In the genomic region with DNA sequence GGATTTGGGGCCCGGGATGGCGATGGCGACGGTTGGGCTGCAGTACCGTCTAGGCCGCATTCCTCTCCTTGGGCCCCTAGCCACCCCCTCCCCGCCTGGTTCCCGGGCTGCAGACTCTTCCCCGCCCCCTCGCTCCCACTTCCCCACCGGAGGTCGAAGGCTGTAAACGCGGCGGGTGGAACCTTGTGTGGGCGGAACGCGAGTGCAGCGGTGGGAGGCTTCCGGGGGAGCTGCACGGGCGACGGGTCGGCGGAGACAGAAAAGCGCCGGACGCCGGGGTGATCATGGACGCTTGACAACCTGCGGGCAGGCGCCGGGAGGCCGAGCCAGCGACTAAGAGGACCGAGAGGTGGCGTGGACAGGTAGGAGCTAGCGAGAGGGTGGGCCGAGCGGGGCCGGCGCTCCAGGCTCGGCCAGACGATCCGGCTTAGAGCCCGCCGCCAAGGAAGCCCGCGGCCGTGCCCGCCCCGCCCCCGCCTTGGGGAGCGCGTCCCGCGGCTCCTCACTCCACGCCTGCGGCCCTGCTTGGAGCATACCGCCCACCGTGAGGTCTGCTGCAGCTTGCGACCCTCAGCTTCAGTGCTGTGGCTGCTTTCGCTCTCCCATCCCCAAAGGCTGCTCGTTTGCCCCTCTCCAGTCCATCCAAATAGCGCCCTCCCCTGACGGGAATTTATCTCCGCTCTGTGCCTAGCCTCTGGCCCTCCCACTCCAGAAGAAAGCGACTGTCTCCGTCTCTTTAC, we compare ENCODE assay signal across 1 cellular context.
TF ChIP-seq lines count a peak whose summit lies in the region.

A gene (plus strand): TSS at position 269 of the 740 bp plus-strand sequence. CDS start 2,126 bp downstream, outside the sequence.

TF ChIP-seq in HepG2, 621 proteins besides CTCF, POLR2A, EP300 and RAD21 (continued from another document and continues in another):
- TF ChIP-seq, protein P1, sequence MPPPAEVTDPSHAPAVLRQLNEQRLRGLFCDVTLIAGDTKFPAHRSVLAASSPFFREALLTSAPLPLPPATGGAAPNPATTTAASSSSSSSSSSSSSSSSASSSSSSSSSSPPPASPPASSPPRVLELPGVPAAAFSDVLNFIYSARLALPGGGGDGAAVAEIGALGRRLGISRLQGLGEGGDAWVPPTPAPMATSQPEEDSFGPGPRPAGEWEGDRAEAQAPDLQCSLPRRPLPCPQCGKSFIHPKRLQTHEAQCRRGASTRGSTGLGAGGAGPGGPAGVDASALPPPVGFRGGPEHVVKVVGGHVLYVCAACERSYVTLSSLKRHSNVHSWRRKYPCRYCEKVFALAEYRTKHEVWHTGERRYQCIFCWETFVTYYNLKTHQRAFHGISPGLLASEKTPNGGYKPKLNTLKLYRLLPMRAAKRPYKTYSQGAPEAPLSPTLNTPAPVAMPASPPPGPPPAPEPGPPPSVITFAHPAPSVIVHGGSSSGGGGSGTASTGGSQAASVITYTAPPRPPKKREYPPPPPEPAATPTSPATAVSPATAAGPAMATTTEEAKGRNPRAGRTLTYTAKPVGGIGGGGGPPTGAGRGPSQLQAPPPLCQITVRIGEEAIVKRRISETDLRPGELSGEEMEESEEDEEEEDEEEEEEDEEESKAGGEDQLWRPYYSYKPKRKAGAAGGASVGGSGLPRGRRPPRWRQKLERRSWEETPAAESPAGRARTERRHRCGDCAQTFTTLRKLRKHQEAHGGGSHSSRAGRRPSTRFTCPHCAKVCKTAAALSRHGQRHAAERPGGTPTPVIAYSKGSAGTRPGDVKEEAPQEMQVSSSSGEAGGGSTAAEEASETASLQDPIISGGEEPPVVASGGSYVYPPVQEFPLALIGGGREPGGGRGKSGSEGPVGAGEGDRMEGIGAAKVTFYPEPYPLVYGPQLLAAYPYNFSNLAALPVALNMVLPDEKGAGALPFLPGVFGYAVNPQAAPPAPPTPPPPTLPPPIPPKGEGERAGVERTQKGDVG (CRISPR knock-in tag; IDR thresholded peaks at IDR 0.05; ENCODE audit: borderline replicate concordance) = peak; percentile 97; the same call in 1 of the 2 replicates
- TF ChIP-seq ARHGAP35 (CRISPR knock-in tag; IDR thresholded peaks at IDR 0.05; ENCODE audit: borderline replicate concordance) = peak; percentile 96
- peak; percentile 98 for TF ChIP-seq SRSF1 (optimal IDR thresholded peaks at IDR 0.05; ENCODE audit: low read depth, low read length)
- peak; percentile 85; the same call in 1 of the 2 replicates for TF ChIP-seq ZNF251 (CRISPR knock-in tag; IDR thresholded peaks at IDR 0.05)
- TF ChIP-seq, protein P2, sequence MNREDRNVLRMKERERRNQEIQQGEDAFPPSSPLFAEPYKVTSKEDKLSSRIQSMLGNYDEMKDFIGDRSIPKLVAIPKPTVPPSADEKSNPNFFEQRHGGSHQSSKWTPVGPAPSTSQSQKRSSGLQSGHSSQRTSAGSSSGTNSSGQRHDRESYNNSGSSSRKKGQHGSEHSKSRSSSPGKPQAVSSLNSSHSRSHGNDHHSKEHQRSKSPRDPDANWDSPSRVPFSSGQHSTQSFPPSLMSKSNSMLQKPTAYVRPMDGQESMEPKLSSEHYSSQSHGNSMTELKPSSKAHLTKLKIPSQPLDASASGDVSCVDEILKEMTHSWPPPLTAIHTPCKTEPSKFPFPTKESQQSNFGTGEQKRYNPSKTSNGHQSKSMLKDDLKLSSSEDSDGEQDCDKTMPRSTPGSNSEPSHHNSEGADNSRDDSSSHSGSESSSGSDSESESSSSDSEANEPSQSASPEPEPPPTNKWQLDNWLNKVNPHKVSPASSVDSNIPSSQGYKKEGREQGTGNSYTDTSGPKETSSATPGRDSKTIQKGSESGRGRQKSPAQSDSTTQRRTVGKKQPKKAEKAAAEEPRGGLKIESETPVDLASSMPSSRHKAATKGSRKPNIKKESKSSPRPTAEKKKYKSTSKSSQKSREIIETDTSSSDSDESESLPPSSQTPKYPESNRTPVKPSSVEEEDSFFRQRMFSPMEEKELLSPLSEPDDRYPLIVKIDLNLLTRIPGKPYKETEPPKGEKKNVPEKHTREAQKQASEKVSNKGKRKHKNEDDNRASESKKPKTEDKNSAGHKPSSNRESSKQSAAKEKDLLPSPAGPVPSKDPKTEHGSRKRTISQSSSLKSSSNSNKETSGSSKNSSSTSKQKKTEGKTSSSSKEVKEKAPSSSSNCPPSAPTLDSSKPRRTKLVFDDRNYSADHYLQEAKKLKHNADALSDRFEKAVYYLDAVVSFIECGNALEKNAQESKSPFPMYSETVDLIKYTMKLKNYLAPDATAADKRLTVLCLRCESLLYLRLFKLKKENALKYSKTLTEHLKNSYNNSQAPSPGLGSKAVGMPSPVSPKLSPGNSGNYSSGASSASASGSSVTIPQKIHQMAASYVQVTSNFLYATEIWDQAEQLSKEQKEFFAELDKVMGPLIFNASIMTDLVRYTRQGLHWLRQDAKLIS (CRISPR knock-in tag; IDR thresholded peaks at IDR 0.05) = no peak
- TF ChIP-seq ZNF557 (CRISPR knock-in tag; IDR thresholded peaks at IDR 0.05) = peak; percentile 81; the same call in 1 of the 2 replicates
- peak; percentile 96; the same call in 1 of the 2 replicates for TF ChIP-seq ZNF550 (CRISPR knock-in tag; IDR thresholded peaks at IDR 0.05; ENCODE audit: borderline replicate concordance)
- TF ChIP-seq, protein P3, sequence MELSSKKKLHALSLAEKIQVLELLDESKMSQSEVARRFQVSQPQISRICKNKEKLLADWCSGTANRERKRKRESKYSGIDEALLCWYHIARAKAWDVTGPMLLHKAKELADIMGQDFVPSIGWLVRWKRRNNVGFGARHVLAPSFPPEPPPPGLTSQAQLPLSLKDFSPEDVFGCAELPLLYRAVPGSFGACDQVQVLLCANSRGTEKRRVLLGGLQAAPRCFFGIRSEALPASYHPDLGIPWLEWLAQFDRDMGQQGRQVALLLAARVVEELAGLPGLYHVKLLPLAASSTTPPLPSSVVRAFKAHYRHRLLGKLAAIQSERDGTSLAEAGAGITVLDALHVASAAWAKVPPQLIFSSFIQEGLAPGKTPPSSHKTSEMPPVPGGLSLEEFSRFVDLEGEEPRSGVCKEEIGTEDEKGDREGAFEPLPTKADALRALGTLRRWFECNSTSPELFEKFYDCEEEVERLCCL (CRISPR knock-in tag; IDR thresholded peaks at IDR 0.05; ENCODE audit: borderline replicate concordance) = 0 out of 2 replicates have a peak, but pooled peaks have one; percentile 62
- TF ChIP-seq PHF8 (CRISPR knock-in tag; IDR thresholded peaks at IDR 0.05) = peak; percentile 96
- no peak for TF ChIP-seq RORA (CRISPR knock-in tag; IDR thresholded peaks at IDR 0.05)
- TF ChIP-seq JUND (CRISPR knock-in tag; IDR thresholded peaks at IDR 0.05) = peak; percentile 77
- TF ChIP-seq CBX2 (IDR thresholded peaks at IDR 0.05; ENCODE audit: low read depth, low read length) = no peak; the same call in 1 of the 2 replicates
- TF ChIP-seq CBX2 (CRISPR knock-in tag; IDR thresholded peaks at IDR 0.05; ENCODE audit: low read depth) = no peak; the same call in 1 of the 2 replicates
- peak; percentile 68; the same call in 1 of the 2 replicates for TF ChIP-seq KLF13 (CRISPR knock-in tag; IDR thresholded peaks at IDR 0.05)
- TF ChIP-seq ELF3 (CRISPR knock-in tag; IDR thresholded peaks at IDR 0.05) = peak; percentile 82; the same call in 1 of the 2 replicates
- TF ChIP-seq, protein P4, sequence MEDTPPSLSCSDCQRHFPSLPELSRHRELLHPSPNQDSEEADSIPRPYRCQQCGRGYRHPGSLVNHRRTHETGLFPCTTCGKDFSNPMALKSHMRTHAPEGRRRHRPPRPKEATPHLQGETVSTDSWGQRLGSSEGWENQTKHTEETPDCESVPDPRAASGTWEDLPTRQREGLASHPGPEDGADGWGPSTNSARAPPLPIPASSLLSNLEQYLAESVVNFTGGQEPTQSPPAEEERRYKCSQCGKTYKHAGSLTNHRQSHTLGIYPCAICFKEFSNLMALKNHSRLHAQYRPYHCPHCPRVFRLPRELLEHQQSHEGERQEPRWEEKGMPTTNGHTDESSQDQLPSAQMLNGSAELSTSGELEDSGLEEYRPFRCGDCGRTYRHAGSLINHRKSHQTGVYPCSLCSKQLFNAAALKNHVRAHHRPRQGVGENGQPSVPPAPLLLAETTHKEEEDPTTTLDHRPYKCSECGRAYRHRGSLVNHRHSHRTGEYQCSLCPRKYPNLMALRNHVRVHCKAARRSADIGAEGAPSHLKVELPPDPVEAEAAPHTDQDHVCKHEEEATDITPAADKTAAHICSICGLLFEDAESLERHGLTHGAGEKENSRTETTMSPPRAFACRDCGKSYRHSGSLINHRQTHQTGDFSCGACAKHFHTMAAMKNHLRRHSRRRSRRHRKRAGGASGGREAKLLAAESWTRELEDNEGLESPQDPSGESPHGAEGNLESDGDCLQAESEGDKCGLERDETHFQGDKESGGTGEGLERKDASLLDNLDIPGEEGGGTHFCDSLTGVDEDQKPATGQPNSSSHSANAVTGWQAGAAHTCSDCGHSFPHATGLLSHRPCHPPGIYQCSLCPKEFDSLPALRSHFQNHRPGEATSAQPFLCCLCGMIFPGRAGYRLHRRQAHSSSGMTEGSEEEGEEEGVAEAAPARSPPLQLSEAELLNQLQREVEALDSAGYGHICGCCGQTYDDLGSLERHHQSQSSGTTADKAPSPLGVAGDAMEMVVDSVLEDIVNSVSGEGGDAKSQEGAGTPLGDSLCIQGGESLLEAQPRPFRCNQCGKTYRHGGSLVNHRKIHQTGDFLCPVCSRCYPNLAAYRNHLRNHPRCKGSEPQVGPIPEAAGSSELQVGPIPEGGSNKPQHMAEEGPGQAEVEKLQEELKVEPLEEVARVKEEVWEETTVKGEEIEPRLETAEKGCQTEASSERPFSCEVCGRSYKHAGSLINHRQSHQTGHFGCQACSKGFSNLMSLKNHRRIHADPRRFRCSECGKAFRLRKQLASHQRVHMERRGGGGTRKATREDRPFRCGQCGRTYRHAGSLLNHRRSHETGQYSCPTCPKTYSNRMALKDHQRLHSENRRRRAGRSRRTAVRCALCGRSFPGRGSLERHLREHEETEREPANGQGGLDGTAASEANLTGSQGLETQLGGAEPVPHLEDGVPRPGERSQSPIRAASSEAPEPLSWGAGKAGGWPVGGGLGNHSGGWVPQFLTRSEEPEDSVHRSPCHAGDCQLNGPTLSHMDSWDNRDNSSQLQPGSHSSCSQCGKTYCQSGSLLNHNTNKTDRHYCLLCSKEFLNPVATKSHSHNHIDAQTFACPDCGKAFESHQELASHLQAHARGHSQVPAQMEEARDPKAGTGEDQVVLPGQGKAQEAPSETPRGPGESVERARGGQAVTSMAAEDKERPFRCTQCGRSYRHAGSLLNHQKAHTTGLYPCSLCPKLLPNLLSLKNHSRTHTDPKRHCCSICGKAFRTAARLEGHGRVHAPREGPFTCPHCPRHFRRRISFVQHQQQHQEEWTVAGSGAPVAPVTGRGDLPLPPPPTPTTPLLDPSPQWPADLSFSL (CRISPR knock-in tag; IDR thresholded peaks at IDR 0.05) = no peak
- peak; percentile 97 for TF ChIP-seq BHLHE40 (IDR thresholded peaks at IDR 0.05; ENCODE audit: low read length)
- no peak for TF ChIP-seq HOXA7 (CRISPR knock-in tag; IDR thresholded peaks at IDR 0.05)
- TF ChIP-seq RBAK (CRISPR knock-in tag; IDR thresholded peaks at IDR 0.05) = no peak
- TF ChIP-seq, protein P5, sequence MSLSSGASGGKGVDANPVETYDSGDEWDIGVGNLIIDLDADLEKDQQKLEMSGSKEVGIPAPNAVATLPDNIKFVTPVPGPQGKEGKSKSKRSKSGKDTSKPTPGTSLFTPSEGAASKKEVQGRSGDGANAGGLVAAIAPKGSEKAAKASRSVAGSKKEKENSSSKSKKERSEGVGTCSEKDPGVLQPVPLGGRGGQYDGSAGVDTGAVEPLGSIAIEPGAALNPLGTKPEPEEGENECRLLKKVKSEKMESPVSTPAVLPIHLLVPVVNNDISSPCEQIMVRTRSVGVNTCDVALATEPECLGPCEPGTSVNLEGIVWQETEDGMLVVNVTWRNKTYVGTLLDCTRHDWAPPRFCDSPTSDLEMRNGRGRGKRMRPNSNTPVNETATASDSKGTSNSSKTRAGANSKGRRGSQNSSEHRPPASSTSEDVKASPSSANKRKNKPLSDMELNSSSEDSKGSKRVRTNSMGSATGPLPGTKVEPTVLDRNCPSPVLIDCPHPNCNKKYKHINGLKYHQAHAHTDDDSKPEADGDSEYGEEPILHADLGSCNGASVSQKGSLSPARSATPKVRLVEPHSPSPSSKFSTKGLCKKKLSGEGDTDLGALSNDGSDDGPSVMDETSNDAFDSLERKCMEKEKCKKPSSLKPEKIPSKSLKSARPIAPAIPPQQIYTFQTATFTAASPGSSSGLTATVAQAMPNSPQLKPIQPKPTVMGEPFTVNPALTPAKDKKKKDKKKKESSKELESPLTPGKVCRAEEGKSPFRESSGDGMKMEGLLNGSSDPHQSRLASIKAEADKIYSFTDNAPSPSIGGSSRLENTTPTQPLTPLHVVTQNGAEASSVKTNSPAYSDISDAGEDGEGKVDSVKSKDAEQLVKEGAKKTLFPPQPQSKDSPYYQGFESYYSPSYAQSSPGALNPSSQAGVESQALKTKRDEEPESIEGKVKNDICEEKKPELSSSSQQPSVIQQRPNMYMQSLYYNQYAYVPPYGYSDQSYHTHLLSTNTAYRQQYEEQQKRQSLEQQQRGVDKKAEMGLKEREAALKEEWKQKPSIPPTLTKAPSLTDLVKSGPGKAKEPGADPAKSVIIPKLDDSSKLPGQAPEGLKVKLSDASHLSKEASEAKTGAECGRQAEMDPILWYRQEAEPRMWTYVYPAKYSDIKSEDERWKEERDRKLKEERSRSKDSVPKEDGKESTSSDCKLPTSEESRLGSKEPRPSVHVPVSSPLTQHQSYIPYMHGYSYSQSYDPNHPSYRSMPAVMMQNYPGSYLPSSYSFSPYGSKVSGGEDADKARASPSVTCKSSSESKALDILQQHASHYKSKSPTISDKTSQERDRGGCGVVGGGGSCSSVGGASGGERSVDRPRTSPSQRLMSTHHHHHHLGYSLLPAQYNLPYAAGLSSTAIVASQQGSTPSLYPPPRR (CRISPR knock-in tag; IDR thresholded peaks at IDR 0.05; ENCODE audit: borderline replicate concordance) = peak; percentile 84
- TF ChIP-seq, protein P6, sequence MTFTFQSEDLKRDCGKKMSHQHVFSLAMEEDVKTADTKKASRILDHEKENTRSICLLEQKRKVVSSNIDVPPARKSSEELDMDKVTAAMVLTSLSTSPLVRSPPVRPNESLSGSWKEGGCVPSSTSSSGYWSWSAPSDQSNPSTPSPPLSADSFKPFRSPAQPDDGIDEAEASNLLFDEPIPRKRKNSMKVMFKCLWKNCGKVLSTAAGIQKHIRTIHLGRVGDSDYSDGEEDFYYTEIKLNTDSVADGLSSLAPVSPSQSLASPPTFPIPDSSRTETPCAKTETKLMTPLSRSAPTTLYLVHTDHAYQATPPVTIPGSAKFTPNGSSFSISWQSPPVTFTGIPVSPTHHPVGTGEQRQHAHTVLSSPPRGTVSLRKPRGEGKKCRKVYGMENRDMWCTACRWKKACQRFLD (CRISPR knock-in tag; IDR thresholded peaks at IDR 0.05; ENCODE audit: borderline replicate concordance) = peak; percentile 97
- peak; percentile 91 for TF ChIP-seq ZBTB20 (CRISPR knock-in tag; IDR thresholded peaks at IDR 0.05; ENCODE audit: borderline replicate concordance, low read depth)
- TF ChIP-seq, protein P7, sequence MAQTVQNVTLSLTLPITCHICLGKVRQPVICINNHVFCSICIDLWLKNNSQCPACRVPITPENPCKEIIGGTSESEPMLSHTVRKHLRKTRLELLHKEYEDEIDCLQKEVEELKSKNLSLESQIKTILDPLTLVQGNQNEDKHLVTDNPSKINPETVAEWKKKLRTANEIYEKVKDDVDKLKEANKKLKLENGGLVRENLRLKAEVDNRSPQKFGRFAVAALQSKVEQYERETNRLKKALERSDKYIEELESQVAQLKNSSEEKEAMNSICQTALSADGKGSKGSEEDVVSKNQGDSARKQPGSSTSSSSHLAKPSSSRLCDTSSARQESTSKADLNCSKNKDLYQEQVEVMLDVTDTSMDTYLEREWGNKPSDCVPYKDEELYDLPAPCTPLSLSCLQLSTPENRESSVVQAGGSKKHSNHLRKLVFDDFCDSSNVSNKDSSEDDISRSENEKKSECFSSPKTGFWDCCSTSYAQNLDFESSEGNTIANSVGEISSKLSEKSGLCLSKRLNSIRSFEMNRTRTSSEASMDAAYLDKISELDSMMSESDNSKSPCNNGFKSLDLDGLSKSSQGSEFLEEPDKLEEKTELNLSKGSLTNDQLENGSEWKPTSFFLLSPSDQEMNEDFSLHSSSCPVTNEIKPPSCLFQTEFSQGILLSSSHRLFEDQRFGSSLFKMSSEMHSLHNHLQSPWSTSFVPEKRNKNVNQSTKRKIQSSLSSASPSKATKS (CRISPR knock-in tag; IDR thresholded peaks at IDR 0.05) = no peak; the same call in 1 of the 2 replicates
- TF ChIP-seq DNMT3B (CRISPR knock-in tag; conservative IDR thresholded peaks at IDR 0.05) = no peak
- peak; percentile 94 for TF ChIP-seq HCFC1 (IDR thresholded peaks at IDR 0.05; ENCODE audit: low read depth, low read length)
- TF ChIP-seq SATB2 (CRISPR knock-in tag; IDR thresholded peaks at IDR 0.05) = no peak
